ENCODE assay signal across 19 cellular contexts in the genomic region with DNA sequence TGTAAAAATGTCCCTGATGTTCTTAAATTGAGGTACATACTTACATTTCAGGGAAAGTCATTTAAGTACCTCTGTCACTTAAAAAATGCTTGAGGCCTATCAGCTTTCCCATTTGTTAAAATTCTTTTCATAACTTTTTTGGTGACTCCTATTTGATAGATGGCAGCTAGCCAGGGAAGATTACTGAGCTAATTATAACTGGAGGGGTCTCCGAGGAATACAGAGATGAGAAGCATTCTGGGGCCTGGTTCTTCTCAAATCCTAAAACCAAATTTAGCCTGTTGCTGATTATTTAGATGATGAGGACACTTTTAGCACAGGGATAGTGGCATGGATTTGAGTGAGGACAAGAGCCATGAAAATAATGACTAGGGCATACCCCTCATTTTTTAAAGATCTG. TPM values are rescaled to one million over a fixed set of nuclear protein-coding genes. Genes with fewer than 3 reads are reported as not detected.
DNase-seq lines count a peak whose midpoint lies in the region; ATAC-seq and TF ChIP-seq lines count a peak whose summit lies in the region.
"Had no signal": no experiment of that assay in that cellular context is flagged by ENCODE, and none has a peak within 500 bp of the region (broad histone marks: within the 10 kb centered on the region; RNA-seq: fewer than 3 reads in every experiment).

No MANE protein-coding gene starts in this region.

- intact Hi-C loops in Caco-2 (cut with micrococcal nuclease; ENCODE audit: unreplicated experiment) (no loop called here), lower leg skin (cut with DNase I; ENCODE audit: low total_unique reads) (no loop called here)

- CTCF ChIA-PET in Caco-2 (lab: Charles Lee): interaction anchor here (0.7 kb wide), 1 partner anchor 148 kb away, joined by 3 read pairs; no protein-coding TSS in a partner anchor

- no peak for DNase-seq in Caco-2
- DNase-seq in effector memory CD8-positive, alpha-beta T cell: no peak
- DNase-seq in myocyte (ENCODE audit: low read depth): peak; percentile 61
- no peak for DNase-seq in activated effector memory CD4-positive, alpha-beta T cell treated with Interleukin-2 at 50 U/mL for 16 hours
- DNase-seq in lower leg skin (ENCODE audit: low spot score in 2 of 2): no peak
- DNase-seq: activated CD4-positive, alpha-beta memory T cell treated with anti-CD3 and anti-CD28 coated beads for 36 hours; CD8-positive, alpha-beta memory T cell; effector CD8-positive, alpha-beta T cell; KG1; naive thymus-derived CD8-positive, alpha-beta T cell; NCI-H1694; NCI-H748 treated with DMSO at 0.1 percent for 48 hours; SHP77; sigmoid colon; stimulated activated naive CD4-positive, alpha-beta T cell; uterus had no signal

- WGBS in lower leg skin, 2 donors: 34 to 50% methylated on average over 1 of the region's 1 CpG

- peak overlapping the region; percentile 22 for H3K4me3 Mint-ChIP-seq in Caco-2 (ENCODE audit: unreplicated experiment)
- no peak overlapping the region for H3K4me3 Mint-ChIP-seq in effector memory CD8-positive, alpha-beta T cell
- H3K4me3 Mint-ChIP-seq: activated CD4-positive, alpha-beta memory T cell treated with anti-CD3 and anti-CD28 coated beads for 36 hours had no signal

- H3K9me3 Mint-ChIP-seq in Caco-2 (ENCODE audit: unreplicated experiment): no peaks in the 10 kb centered on the region
- H3K9me3 Mint-ChIP-seq in effector memory CD8-positive, alpha-beta T cell: peaks cover 0 to 1% of the 10 kb centered on the region in 2 donors
- H3K9me3 Mint-ChIP-seq: CD8-positive, alpha-beta memory T cell had no signal

- no peaks in the 10 kb centered on the region for H3K36me3 ChIP-seq in Caco-2 (ENCODE audit: control insufficient read depth, insufficient read depth, low read length)
- H3K36me3 ChIP-seq in KOPT-K1 (ENCODE audit: insufficient read depth, low read length): peaks cover 21% of the 10 kb centered on the region
- H3K36me3 ChIP-seq: sigmoid colon, uterus had no signal

- no peaks in the 10 kb centered on the region for H3K27me3 Mint-ChIP-seq in Caco-2 (ENCODE audit: insufficient read depth, unreplicated experiment)
- no peaks in the 10 kb centered on the region for H3K27me3 Mint-ChIP-seq in effector memory CD8-positive, alpha-beta T cell
- H3K27me3 Mint-ChIP-seq: activated CD4-positive, alpha-beta memory T cell treated with anti-CD3 and anti-CD28 coated beads for 36 hours; CD8-positive, alpha-beta memory T cell; naive thymus-derived CD8-positive, alpha-beta T cell had no signal

- no peak overlapping the region for H3K27ac Mint-ChIP-seq in Caco-2 (ENCODE audit: unreplicated experiment)
- H3K27ac Mint-ChIP-seq in effector memory CD8-positive, alpha-beta T cell: peak overlapping the region; percentile 49 to 57
- H3K27ac Mint-ChIP-seq: activated CD4-positive, alpha-beta memory T cell treated with anti-CD3 and anti-CD28 coated beads for 36 hours had no signal

- H3K4me1 ChIP-seq in Caco-2: peaks cover 51% of the 10 kb centered on the region

- POLR2A ChIA-PET in Caco-2 (lab: Charles Lee): no interaction called here

- TF ChIP-seq POLR2A in lower leg skin (IDR thresholded peaks at IDR 0.05): no peak

- H3K36me3 Mint-ChIP-seq in Caco-2 (ENCODE audit: insufficient read depth, unreplicated experiment): peaks cover 39% of the 10 kb centered on the region
- H3K36me3 Mint-ChIP-seq in effector memory CD8-positive, alpha-beta T cell (ENCODE audit: insufficient read depth): peaks cover 9% of the 10 kb centered on the region

- no peak for TF ChIP-seq CTCF in Caco-2 (IDR thresholded peaks at IDR 0.05; ENCODE audit: insufficient read depth in 1 of 2, low read depth in 1 of 2, low read length in 1 of 2, severe bottlenecking in 1 of 2, unreplicated experiment in 1 of 2)
- no peak for TF ChIP-seq CTCF in lower leg skin (IDR thresholded peaks at IDR 0.05)

- no peak for ATAC-seq in effector memory CD8-positive, alpha-beta T cell (replicated peaks)
- no peak for ATAC-seq in GM19467 (IDR thresholded peaks at IDR 0.05; ENCODE audit: unreplicated experiment)
- no peak for ATAC-seq in HG03521 (IDR thresholded peaks at IDR 0.05; ENCODE audit: unreplicated experiment)
- ATAC-seq: naive thymus-derived CD8-positive, alpha-beta T cell had no signal

- H3K4me3 ChIP-seq in Caco-2 (ENCODE audit: low read depth, low read length) (no peak overlapping the region), lower leg skin (ENCODE audit: low read depth, poor library complexity, severe bottlenecking) (no peak overlapping the region)
- H3K4me3 ChIP-seq: sigmoid colon, uterus had no signal

- H3K27ac ChIP-seq in KOPT-K1 (ENCODE audit: low read depth, low read length, poor library complexity, severe bottlenecking): peak overlapping the region; percentile 99

- no TSS peak for BruUV-seq in Caco-2 (replicated peaks; lab: Mats Ljungman, UMichigan)

- peaks cover 36% of the 10 kb centered on the region for H3K4me1 Mint-ChIP-seq in Caco-2 (ENCODE audit: low read depth, unreplicated experiment)
- peaks cover 38 to 76% of the 10 kb centered on the region in 2 donors for H3K4me1 Mint-ChIP-seq in effector memory CD8-positive, alpha-beta T cell (ENCODE audit: low read depth in 2 of 2)

- H3K27me3 ChIP-seq in Caco-2 (replicated peaks; ENCODE audit: control insufficient read depth, insufficient read depth, low read length): no peaks in the 10 kb centered on the region
- H3K27me3 ChIP-seq: sigmoid colon, uterus had no signal

- H3K9me3 ChIP-seq in Caco-2 (no peaks in the 10 kb centered on the region), KOPT-K1 (ENCODE audit: insufficient read depth, low read length, poor library complexity, severe bottlenecking) (no peaks in the 10 kb centered on the region)
- H3K9me3 ChIP-seq: sigmoid colon, uterus had no signal

RNA-seq across cellular contexts. Expression of gene UGP2, which starts 4.8 kb away (rescaled TPM):
- total RNA-seq in Caco-2 (2022) (288 and 307 TPM in 2 replicates), myocyte (92.4 and 200 TPM in 2 replicates), lower leg skin (100 to 1,000 TPM in 1 of 4 donors, 10 to 100 TPM in 3; 61.1 to 153 (median 92.7) TPM)
- polyA plus RNA-seq in myocyte (2012): 134 TPM
